In the genomic region with DNA sequence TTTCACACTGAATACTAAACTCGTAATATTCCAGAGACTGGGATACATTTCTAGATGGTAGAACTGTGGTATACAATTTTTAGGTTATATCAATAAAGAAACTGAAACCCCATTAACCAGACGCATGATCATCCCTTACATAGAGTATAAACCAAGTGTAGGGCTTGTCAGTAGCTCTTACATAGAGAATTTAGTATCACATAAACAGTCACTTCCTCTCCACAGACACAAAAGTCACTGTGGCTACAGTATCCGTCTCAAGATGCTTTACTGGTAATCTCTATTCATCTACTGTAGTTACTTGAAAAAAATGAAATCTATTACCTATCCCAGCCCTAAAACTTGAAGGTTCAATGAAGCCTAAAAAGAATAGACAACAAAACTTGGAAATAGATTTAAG, we compare ENCODE assay signal across 9 cellular contexts.
"Had no signal": no experiment of that assay in that cellular context is flagged by ENCODE, and none has a peak within 500 bp of the region (broad histone marks: within the 10 kb centered on the region; RNA-seq: fewer than 3 reads in every experiment).

No MANE protein-coding gene starts in this region.

- H3K4me3 ChIP-seq: GM23248, HAP-1 had no signal

- H3K27me3 Mint-ChIP-seq: IgD-negative memory B cell had no signal

- H2AFZ ChIP-seq: GM23248 had no signal

- DNase-seq: GM23248, GOT3, H7, HFFc6 had no signal

- H3K36me3 ChIP-seq: HAP-1 had no signal

- H3K4me3 Mint-ChIP-seq: HFFc6, IgD-negative memory B cell had no signal

- H3K27ac Mint-ChIP-seq: HFFc6, IgD-negative memory B cell had no signal

- ATAC-seq: HCT116, HepG2 had no signal

- H3K27ac ChIP-seq: GM23248, HL-60 had no signal

- H3K36me3 Mint-ChIP-seq: IgD-negative memory B cell had no signal

- H3K4me1 ChIP-seq: HAP-1 had no signal

- H3K9ac ChIP-seq: GM23248 had no signal

- H3K4me1 Mint-ChIP-seq: IgD-negative memory B cell had no signal

- H3K9me3 ChIP-seq: HAP-1 had no signal
